In the genomic region with DNA sequence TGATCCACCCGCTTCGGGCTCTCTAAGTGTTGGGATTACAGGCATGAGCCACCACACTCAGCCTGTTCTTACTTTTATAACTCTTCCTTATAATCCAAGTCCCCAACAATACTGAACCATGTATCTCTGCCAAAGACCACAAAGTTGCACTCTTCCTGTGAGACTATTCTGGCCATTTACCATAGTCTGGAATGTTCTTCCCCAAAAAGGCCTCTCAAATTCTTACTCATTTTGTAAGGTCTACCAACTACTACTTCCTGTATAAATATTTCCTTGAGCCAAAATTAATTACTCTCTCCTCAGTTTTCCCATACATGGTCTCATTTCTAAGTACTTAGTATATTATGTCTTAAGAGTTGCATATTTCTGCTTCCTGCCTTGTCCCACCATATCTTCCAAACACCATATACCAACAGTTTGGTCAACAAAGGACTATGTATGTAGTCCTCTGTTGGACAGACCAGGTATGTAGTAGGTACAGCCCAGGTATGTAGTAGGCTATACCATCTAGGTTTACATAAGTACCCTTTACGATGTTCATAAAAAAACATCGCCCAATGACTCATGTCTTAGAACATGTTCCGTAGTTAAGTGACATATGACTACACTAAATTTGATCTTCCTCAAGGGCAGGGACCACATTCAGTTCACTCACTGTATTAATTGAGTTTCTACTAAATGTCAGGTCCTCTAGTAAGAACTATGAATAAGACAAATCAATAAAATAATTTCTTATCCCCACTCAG, we compare ENCODE assay signal across 1 cellular context.
A peak's percentile ranks its signal among the peaks of the same experiment; 100 is the strongest.
TF ChIP-seq lines count a peak whose summit lies in the region.

No MANE protein-coding gene starts in this region.

TF ChIP-seq in K562, 482 proteins besides CTCF, POLR2A, EP300 and RAD21:
- TF ChIP-seq, protein P1, sequence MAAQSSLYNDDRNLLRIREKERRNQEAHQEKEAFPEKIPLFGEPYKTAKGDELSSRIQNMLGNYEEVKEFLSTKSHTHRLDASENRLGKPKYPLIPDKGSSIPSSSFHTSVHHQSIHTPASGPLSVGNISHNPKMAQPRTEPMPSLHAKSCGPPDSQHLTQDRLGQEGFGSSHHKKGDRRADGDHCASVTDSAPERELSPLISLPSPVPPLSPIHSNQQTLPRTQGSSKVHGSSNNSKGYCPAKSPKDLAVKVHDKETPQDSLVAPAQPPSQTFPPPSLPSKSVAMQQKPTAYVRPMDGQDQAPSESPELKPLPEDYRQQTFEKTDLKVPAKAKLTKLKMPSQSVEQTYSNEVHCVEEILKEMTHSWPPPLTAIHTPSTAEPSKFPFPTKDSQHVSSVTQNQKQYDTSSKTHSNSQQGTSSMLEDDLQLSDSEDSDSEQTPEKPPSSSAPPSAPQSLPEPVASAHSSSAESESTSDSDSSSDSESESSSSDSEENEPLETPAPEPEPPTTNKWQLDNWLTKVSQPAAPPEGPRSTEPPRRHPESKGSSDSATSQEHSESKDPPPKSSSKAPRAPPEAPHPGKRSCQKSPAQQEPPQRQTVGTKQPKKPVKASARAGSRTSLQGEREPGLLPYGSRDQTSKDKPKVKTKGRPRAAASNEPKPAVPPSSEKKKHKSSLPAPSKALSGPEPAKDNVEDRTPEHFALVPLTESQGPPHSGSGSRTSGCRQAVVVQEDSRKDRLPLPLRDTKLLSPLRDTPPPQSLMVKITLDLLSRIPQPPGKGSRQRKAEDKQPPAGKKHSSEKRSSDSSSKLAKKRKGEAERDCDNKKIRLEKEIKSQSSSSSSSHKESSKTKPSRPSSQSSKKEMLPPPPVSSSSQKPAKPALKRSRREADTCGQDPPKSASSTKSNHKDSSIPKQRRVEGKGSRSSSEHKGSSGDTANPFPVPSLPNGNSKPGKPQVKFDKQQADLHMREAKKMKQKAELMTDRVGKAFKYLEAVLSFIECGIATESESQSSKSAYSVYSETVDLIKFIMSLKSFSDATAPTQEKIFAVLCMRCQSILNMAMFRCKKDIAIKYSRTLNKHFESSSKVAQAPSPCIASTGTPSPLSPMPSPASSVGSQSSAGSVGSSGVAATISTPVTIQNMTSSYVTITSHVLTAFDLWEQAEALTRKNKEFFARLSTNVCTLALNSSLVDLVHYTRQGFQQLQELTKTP (IDR thresholded peaks at IDR 0.05; ENCODE audit: low read depth in 1 of 2, partially characterized antibody in 2 of 2), result no peak
- no peak for TF ChIP-seq ZNF3 (CRISPR knock-in tag; IDR thresholded peaks at IDR 0.05)
- TF ChIP-seq, protein P2, sequence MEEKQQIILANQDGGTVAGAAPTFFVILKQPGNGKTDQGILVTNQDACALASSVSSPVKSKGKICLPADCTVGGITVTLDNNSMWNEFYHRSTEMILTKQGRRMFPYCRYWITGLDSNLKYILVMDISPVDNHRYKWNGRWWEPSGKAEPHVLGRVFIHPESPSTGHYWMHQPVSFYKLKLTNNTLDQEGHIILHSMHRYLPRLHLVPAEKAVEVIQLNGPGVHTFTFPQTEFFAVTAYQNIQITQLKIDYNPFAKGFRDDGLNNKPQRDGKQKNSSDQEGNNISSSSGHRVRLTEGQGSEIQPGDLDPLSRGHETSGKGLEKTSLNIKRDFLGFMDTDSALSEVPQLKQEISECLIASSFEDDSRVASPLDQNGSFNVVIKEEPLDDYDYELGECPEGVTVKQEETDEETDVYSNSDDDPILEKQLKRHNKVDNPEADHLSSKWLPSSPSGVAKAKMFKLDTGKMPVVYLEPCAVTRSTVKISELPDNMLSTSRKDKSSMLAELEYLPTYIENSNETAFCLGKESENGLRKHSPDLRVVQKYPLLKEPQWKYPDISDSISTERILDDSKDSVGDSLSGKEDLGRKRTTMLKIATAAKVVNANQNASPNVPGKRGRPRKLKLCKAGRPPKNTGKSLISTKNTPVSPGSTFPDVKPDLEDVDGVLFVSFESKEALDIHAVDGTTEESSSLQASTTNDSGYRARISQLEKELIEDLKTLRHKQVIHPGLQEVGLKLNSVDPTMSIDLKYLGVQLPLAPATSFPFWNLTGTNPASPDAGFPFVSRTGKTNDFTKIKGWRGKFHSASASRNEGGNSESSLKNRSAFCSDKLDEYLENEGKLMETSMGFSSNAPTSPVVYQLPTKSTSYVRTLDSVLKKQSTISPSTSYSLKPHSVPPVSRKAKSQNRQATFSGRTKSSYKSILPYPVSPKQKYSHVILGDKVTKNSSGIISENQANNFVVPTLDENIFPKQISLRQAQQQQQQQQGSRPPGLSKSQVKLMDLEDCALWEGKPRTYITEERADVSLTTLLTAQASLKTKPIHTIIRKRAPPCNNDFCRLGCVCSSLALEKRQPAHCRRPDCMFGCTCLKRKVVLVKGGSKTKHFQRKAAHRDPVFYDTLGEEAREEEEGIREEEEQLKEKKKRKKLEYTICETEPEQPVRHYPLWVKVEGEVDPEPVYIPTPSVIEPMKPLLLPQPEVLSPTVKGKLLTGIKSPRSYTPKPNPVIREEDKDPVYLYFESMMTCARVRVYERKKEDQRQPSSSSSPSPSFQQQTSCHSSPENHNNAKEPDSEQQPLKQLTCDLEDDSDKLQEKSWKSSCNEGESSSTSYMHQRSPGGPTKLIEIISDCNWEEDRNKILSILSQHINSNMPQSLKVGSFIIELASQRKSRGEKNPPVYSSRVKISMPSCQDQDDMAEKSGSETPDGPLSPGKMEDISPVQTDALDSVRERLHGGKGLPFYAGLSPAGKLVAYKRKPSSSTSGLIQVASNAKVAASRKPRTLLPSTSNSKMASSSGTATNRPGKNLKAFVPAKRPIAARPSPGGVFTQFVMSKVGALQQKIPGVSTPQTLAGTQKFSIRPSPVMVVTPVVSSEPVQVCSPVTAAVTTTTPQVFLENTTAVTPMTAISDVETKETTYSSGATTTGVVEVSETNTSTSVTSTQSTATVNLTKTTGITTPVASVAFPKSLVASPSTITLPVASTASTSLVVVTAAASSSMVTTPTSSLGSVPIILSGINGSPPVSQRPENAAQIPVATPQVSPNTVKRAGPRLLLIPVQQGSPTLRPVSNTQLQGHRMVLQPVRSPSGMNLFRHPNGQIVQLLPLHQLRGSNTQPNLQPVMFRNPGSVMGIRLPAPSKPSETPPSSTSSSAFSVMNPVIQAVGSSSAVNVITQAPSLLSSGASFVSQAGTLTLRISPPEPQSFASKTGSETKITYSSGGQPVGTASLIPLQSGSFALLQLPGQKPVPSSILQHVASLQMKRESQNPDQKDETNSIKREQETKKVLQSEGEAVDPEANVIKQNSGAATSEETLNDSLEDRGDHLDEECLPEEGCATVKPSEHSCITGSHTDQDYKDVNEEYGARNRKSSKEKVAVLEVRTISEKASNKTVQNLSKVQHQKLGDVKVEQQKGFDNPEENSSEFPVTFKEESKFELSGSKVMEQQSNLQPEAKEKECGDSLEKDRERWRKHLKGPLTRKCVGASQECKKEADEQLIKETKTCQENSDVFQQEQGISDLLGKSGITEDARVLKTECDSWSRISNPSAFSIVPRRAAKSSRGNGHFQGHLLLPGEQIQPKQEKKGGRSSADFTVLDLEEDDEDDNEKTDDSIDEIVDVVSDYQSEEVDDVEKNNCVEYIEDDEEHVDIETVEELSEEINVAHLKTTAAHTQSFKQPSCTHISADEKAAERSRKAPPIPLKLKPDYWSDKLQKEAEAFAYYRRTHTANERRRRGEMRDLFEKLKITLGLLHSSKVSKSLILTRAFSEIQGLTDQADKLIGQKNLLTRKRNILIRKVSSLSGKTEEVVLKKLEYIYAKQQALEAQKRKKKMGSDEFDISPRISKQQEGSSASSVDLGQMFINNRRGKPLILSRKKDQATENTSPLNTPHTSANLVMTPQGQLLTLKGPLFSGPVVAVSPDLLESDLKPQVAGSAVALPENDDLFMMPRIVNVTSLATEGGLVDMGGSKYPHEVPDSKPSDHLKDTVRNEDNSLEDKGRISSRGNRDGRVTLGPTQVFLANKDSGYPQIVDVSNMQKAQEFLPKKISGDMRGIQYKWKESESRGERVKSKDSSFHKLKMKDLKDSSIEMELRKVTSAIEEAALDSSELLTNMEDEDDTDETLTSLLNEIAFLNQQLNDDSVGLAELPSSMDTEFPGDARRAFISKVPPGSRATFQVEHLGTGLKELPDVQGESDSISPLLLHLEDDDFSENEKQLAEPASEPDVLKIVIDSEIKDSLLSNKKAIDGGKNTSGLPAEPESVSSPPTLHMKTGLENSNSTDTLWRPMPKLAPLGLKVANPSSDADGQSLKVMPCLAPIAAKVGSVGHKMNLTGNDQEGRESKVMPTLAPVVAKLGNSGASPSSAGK (IDR thresholded peaks at IDR 0.05), result 0 out of 2 replicates have a peak, but pooled peaks have one; percentile 17
- TF ChIP-seq JUND (IDR thresholded peaks at IDR 0.05; ENCODE audit: borderline replicate concordance, low read depth, low read length), result peak; percentile 25; the same call in 1 of the 2 replicates
- no peak for TF ChIP-seq JUND (tag; IDR thresholded peaks at IDR 0.05; ENCODE audit: borderline replicate concordance, low read depth, low read length)
- no peak for TF ChIP-seq MYNN (IDR thresholded peaks at IDR 0.05)
- TF ChIP-seq MYNN (CRISPR knock-in tag; IDR thresholded peaks at IDR 0.05), result no peak
- TF ChIP-seq, protein P3, sequence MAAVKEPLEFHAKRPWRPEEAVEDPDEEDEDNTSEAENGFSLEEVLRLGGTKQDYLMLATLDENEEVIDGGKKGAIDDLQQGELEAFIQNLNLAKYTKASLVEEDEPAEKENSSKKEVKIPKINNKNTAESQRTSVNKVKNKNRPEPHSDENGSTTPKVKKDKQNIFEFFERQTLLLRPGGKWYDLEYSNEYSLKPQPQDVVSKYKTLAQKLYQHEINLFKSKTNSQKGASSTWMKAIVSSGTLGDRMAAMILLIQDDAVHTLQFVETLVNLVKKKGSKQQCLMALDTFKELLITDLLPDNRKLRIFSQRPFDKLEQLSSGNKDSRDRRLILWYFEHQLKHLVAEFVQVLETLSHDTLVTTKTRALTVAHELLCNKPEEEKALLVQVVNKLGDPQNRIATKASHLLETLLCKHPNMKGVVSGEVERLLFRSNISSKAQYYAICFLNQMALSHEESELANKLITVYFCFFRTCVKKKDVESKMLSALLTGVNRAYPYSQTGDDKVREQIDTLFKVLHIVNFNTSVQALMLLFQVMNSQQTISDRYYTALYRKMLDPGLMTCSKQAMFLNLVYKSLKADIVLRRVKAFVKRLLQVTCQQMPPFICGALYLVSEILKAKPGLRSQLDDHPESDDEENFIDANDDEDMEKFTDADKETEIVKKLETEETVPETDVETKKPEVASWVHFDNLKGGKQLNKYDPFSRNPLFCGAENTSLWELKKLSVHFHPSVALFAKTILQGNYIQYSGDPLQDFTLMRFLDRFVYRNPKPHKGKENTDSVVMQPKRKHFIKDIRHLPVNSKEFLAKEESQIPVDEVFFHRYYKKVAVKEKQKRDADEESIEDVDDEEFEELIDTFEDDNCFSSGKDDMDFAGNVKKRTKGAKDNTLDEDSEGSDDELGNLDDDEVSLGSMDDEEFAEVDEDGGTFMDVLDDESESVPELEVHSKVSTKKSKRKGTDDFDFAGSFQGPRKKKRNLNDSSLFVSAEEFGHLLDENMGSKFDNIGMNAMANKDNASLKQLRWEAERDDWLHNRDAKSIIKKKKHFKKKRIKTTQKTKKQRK (IDR thresholded peaks at IDR 0.05; ENCODE audit: borderline replicate concordance, low read depth, low read length), result no peak
- TF ChIP-seq, protein P4, sequence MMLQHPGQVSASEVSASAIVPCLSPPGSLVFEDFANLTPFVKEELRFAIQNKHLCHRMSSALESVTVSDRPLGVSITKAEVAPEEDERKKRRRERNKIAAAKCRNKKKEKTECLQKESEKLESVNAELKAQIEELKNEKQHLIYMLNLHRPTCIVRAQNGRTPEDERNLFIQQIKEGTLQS (IDR thresholded peaks at IDR 0.05), result peak; percentile 35
- TF ChIP-seq, protein P4 (CRISPR knock-in tag; conservative IDR thresholded peaks at IDR 0.05), result no peak
